Comparison of ENCODE assay signal across 1 cellular context in the genomic region with DNA sequence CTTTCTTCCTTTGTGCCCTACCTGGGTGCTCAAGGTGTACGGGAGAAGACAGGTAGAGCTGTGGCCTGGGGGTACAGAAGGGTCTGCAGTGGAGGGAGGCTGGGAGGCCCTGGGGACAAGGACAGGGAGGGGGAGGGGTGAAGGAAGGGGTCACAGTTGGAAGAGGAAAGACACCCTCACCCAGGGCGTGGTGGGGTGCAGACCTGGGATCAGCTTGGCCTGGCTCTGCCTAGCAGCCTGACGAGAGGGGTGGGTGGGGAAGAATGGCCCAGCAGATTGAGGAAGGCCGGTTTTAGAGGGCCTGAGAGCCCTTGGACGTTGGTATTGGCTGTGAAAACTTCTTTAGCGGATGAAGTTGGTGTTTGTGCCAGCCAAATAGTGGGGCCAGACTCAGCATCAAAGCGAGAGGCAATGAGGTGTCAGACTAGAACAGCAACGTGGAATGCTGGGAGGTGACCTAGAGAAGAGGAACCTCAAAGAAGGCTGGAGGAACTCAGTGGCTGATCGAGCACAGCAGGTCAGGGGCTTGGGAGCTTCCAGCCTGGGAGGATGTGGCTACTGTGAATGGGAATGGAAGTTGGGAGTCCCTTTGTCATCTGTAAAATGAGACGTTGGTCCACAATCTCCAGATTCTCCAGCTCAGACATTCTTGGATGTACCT.
TF ChIP-seq lines count a peak whose summit lies in the region.

No MANE protein-coding gene starts in this region.

TF ChIP-seq in SK-N-SH, 30 proteins besides CTCF, POLR2A, EP300 and RAD21 (continued from another document):
- TF ChIP-seq REST (IDR thresholded peaks at IDR 0.05; ENCODE audit: low read depth, low read length): no peak
- no peak for TF ChIP-seq GATA2 (CRISPR knock-in tag; IDR thresholded peaks at IDR 0.05)
- no peak for TF ChIP-seq NFIC (IDR thresholded peaks at IDR 0.05; ENCODE audit: borderline replicate concordance)
- TF ChIP-seq SMC3 (IDR thresholded peaks at IDR 0.05; ENCODE audit: low read depth, low read length): no peak
- no peak for TF ChIP-seq PBX3 (IDR thresholded peaks at IDR 0.05)
- no peak for TF ChIP-seq MXI1 (IDR thresholded peaks at IDR 0.05; ENCODE audit: low read depth, low read length)
- no peak for TF ChIP-seq JUND (IDR thresholded peaks at IDR 0.05)
- TF ChIP-seq USF2 (IDR thresholded peaks at IDR 0.05; ENCODE audit: borderline replicate concordance, low read depth, low read length): no peak
